In genomic region chr1:65512967-65513777, GRCh38 we compare ENCODE assay signal across 1 cellular context.
TF ChIP-seq lines count a peak whose summit lies in the region.

No MANE protein-coding gene starts in this region.

TF ChIP-seq in K562, 482 proteins besides CTCF, POLR2A, EP300 and RAD21 (continued from another document and continues in another):
- TF ChIP-seq L3MBTL2 (IDR thresholded peaks at IDR 0.05), result peak; percentile 49; the same call in 1 of the 2 replicates
- no peak for TF ChIP-seq ZNF408 (CRISPR knock-in tag; IDR thresholded peaks at IDR 0.05; ENCODE audit: low read depth)
- TF ChIP-seq DIDO1 (tag; IDR thresholded peaks at IDR 0.05; ENCODE audit: low read depth), result no peak
- TF ChIP-seq IFI16 (CRISPR knock-in tag; IDR thresholded peaks at IDR 0.05), result no peak
- no peak for TF ChIP-seq GATAD2B (IDR thresholded peaks at IDR 0.05; ENCODE audit: borderline replicate concordance)
- 0 out of 2 replicates have a peak, but pooled peaks have one; percentile 13 for TF ChIP-seq DPF2 (IDR thresholded peaks at IDR 0.05)
- no peak for TF ChIP-seq NR4A1 (CRISPR knock-in tag; IDR thresholded peaks at IDR 0.05)
- TF ChIP-seq NR4A1 (tag; IDR thresholded peaks at IDR 0.05), result no peak
- peak; percentile 61 for TF ChIP-seq MGA (IDR thresholded peaks at IDR 0.05)
- TF ChIP-seq ZNF589 (CRISPR knock-in tag; IDR thresholded peaks at IDR 0.05; ENCODE audit: low read depth), result no peak
- no peak for TF ChIP-seq RREB1 (CRISPR knock-in tag; IDR thresholded peaks at IDR 0.05)
- TF ChIP-seq TSC22D4 (tag; IDR thresholded peaks at IDR 0.05), result no peak
- TF ChIP-seq FOSL1 (tag; conservative IDR thresholded peaks at IDR 0.05), result peak; percentile 43; the same call in 1 of the 2 replicates
- TF ChIP-seq E2F1 (CRISPR knock-in tag; IDR thresholded peaks at IDR 0.05), result no peak
- TF ChIP-seq BCOR (IDR thresholded peaks at IDR 0.05), result no peak
- TF ChIP-seq GATAD2A (IDR thresholded peaks at IDR 0.05), result no peak
- no peak for TF ChIP-seq TRIM24 (IDR thresholded peaks at IDR 0.05)
- no peak for TF ChIP-seq RERE (CRISPR knock-in tag; IDR thresholded peaks at IDR 0.05; ENCODE audit: borderline replicate concordance)
- no peak for TF ChIP-seq MED1 (CRISPR knock-in tag; IDR thresholded peaks at IDR 0.05; ENCODE audit: borderline replicate concordance)
- TF ChIP-seq CGGBP1 (CRISPR knock-in tag; IDR thresholded peaks at IDR 0.05), result no peak
- TF ChIP-seq MAX (CRISPR knock-in tag; IDR thresholded peaks at IDR 0.05), result peak; percentile 40; the same call in 1 of the 2 replicates
- no peak for TF ChIP-seq CCAR2 (IDR thresholded peaks at IDR 0.05; ENCODE audit: low read depth, low read length)
- peak; percentile 72 for TF ChIP-seq ZNF592 (IDR thresholded peaks at IDR 0.05)
